Comparison of ENCODE assay signal across 10 cellular contexts in the genomic region with DNA sequence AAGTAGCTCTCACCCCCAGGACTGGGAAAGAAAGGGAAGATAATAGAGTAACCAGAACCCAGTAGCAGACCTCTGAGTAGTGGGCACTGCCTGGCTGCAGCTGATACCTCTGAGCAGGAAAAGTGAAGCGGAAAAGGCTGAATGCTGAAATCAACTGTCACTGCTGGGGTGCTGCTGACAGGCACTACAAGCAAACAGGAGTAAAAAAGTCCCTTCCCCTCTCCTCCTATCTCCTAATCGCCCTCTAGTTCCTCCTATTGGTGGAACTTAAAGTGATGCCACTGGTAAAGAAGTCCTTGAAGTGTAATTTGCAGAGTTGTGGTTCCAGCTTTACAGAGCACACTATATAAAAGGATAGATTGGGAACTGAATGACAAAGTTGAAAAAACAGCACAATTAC. TPM values are rescaled to one million over a fixed set of nuclear protein-coding genes. Genes with fewer than 3 reads are reported as not detected.
A peak's percentile ranks its signal among the peaks of the same experiment; 100 is the strongest.
DNase-seq lines count a peak whose midpoint lies in the region; ATAC-seq and TF ChIP-seq lines count a peak whose summit lies in the region.
"Had no signal": no experiment of that assay in that cellular context is flagged by ENCODE, and none has a peak within 500 bp of the region (broad histone marks: within the 10 kb centered on the region; RNA-seq: fewer than 3 reads in every experiment).

No MANE protein-coding gene starts in this region.

- H3K9me3 ChIP-seq in GM23248 (ENCODE audit: low read depth), result no peaks in the 10 kb centered on the region
- no peaks in the 10 kb centered on the region for H3K9me3 ChIP-seq in neural progenitor cell (ENCODE audit: low read depth)
- no peaks in the 10 kb centered on the region for H3K9me3 ChIP-seq in gastrocnemius medialis

- H4K20me1 ChIP-seq in GM23248 (ENCODE audit: insufficient read depth) (no peaks in the 10 kb centered on the region), neural progenitor cell (ENCODE audit: low read depth) (no peaks in the 10 kb centered on the region)

- intact Hi-C loops in activated T-helper 1 cell treated with anti-CD3 and anti-CD28 coated beads, Interleukin-12 subunit alpha, Interleukin-12 subunit beta, Interleukin-2, Interleukin-4 antibody, amounts not matched to agents 30 ng/mL and 10 ng/mL and 1 ng/mL, durations not matched to agents 14 hours and 24 hours and 36 hours (cut with micrococcal nuclease), result no loop called here
- intact Hi-C loops in gastrocnemius medialis (cut with DNase I; ENCODE audit: low total_unique reads), result loop anchor here (10.0 kb wide), 2 partner anchors 448 to 1088 kb away; partner anchors contain the start of gene CTSO

- no peaks in the 10 kb centered on the region for H3K79me2 ChIP-seq in GM23248 (ENCODE audit: insufficient read depth)
- no peaks in the 10 kb centered on the region for H3K79me2 ChIP-seq in neural progenitor cell (ENCODE audit: low read depth)

- TF ChIP-seq POLR2A in gastrocnemius medialis (IDR thresholded peaks at IDR 0.05), result no peak

- H2AFZ ChIP-seq in GM23248, result peak overlapping the region; percentile 58
- no peak overlapping the region for H2AFZ ChIP-seq in neural progenitor cell (replicated peaks)

- TF ChIP-seq CTCF in choroid plexus epithelial cell (conservative IDR thresholded peaks at IDR 0.05; ENCODE audit: low read depth, low read length) (peak; percentile 55), neural progenitor cell (IDR thresholded peaks at IDR 0.05) (peak; percentile 39), gastrocnemius medialis (IDR thresholded peaks at IDR 0.05 in 4 of 5, conservative IDR thresholded peaks at IDR 0.05 in 1 of 5) (no peak), omental fat pad (IDR thresholded peaks at IDR 0.05) (no peak)

- DNase-seq in GM23248 (peak; percentile 38), NCI-H446 treated with DMSO at 0.1 percent for 48 hours (lab: John Stamatoyannopoulos, UW) (peak; percentile 87), choroid plexus epithelial cell (ENCODE audit: low read depth) (peak; percentile 76), neural progenitor cell (ENCODE audit: low spot score) (peak; percentile 64), gastrocnemius medialis (no peak), omental fat pad (ENCODE audit: low spot score) (no peak)
- DNase-seq in activated T-helper 1 cell treated with anti-CD3 and anti-CD28 coated beads, Interleukin-12 subunit alpha, Interleukin-12 subunit beta, Interleukin-2, Interleukin-4 antibody, amounts not matched to agents 30 ng/mL and 10 ng/mL and 1 ng/mL, durations not matched to agents 14 hours and 24 hours and 36 hours (ENCODE audit: low spot score), result no peak
- no peak for DNase-seq in activated CD4-positive, alpha-beta T cell treated with anti-CD3 and anti-CD28 coated beads for 1 hour
- DNase-seq: natural killer cell, NCI-H510A treated with DMSO at 0.1 percent for 48 hours had no signal

- H3K27ac Mint-ChIP-seq in neural progenitor cell, result no peak overlapping the region
- no peak overlapping the region for H3K27ac Mint-ChIP-seq in activated T-helper 1 cell treated with anti-CD3 and anti-CD28 coated beads, Interleukin-12 subunit alpha, Interleukin-12 subunit beta, Interleukin-2, Interleukin-4 antibody, amounts not matched to agents 30 ng/mL and 10 ng/mL and 1 ng/mL, durations not matched to agents 14 hours and 24 hours and 36 hours
- H3K27ac Mint-ChIP-seq: natural killer cell had no signal

- H3K4me1 ChIP-seq in GM23248 (ENCODE audit: insufficient read depth), result peaks cover 4% of the 10 kb centered on the region
- no peaks in the 10 kb centered on the region for H3K4me1 ChIP-seq in neural progenitor cell
- no peaks in the 10 kb centered on the region for H3K4me1 ChIP-seq in gastrocnemius medialis

- H3K27me3 Mint-ChIP-seq in neural progenitor cell (ENCODE audit: insufficient read depth, low read depth), result no peaks in the 10 kb centered on the region
- H3K27me3 Mint-ChIP-seq in activated T-helper 1 cell treated with anti-CD3 and anti-CD28 coated beads, Interleukin-12 subunit alpha, Interleukin-12 subunit beta, Interleukin-2, Interleukin-4 antibody, amounts not matched to agents 30 ng/mL and 10 ng/mL and 1 ng/mL, durations not matched to agents 14 hours and 24 hours and 36 hours (ENCODE audit: insufficient read depth), result no peaks in the 10 kb centered on the region

- H3F3A ChIP-seq in GM23248 (ENCODE audit: insufficient read depth) (peaks cover 5% of the 10 kb centered on the region), neural progenitor cell (ENCODE audit: low read depth) (no peaks in the 10 kb centered on the region)

- 54 to 62% methylated on average over 2 of the region's 2 CpGs for WGBS in GM23248 (ENCODE audit: low coverage in 1 of 2, low lambda C conversion rate in 2 of 2, missing lambda C conversion rate in 2 of 2), 2 experiments

- no peak overlapping the region for H3K27ac ChIP-seq in GM23248
- H3K27ac ChIP-seq in neural progenitor cell, result no peak overlapping the region
- H3K27ac ChIP-seq in gastrocnemius medialis, result no peak overlapping the region

- no peaks in the 10 kb centered on the region for H3K36me3 ChIP-seq in GM23248 (ENCODE audit: low read depth)
- no peaks in the 10 kb centered on the region for H3K36me3 ChIP-seq in neural progenitor cell
- no peaks in the 10 kb centered on the region for H3K36me3 ChIP-seq in gastrocnemius medialis

- H3K9me2 ChIP-seq in GM23248 (ENCODE audit: insufficient read depth), result no peaks in the 10 kb centered on the region

- peaks cover 11% of the 10 kb centered on the region for H3K4me1 Mint-ChIP-seq in neural progenitor cell
- H3K4me1 Mint-ChIP-seq in activated T-helper 1 cell treated with anti-CD3 and anti-CD28 coated beads, Interleukin-12 subunit alpha, Interleukin-12 subunit beta, Interleukin-2, Interleukin-4 antibody, amounts not matched to agents 30 ng/mL and 10 ng/mL and 1 ng/mL, durations not matched to agents 14 hours and 24 hours and 36 hours (ENCODE audit: low read depth), result no peaks in the 10 kb centered on the region
- H3K4me1 Mint-ChIP-seq: natural killer cell had no signal

- ATAC-seq in gastrocnemius medialis (no peak), omental fat pad (ENCODE audit: low FRiP score) (no peak)
- ATAC-seq: natural killer cell had no signal

- H3K4me2 ChIP-seq in GM23248 (ENCODE audit: unreplicated experiment) (no peak overlapping the region), neural progenitor cell (no peak overlapping the region)

- H3K9ac ChIP-seq in GM23248 (no peak overlapping the region), neural progenitor cell (no peak overlapping the region)

- H3K27me3 ChIP-seq in GM23248 (replicated peaks; ENCODE audit: insufficient read depth), result no peaks in the 10 kb centered on the region
- H3K27me3 ChIP-seq in neural progenitor cell, result no peaks in the 10 kb centered on the region
- no peaks in the 10 kb centered on the region for H3K27me3 ChIP-seq in gastrocnemius medialis

- no peak overlapping the region for H3K4me3 ChIP-seq in GM23248
- no peak overlapping the region for H3K4me3 ChIP-seq in choroid plexus epithelial cell (ENCODE audit: low read depth, low read length)
- no peak overlapping the region for H3K4me3 ChIP-seq in neural progenitor cell
- H3K4me3 ChIP-seq in gastrocnemius medialis, result no peak overlapping the region

- no peaks in the 10 kb centered on the region for H3K36me3 Mint-ChIP-seq in neural progenitor cell
- no peaks in the 10 kb centered on the region for H3K36me3 Mint-ChIP-seq in activated T-helper 1 cell treated with anti-CD3 and anti-CD28 coated beads, Interleukin-12 subunit alpha, Interleukin-12 subunit beta, Interleukin-2, Interleukin-4 antibody, amounts not matched to agents 30 ng/mL and 10 ng/mL and 1 ng/mL, durations not matched to agents 14 hours and 24 hours and 36 hours (ENCODE audit: low read depth)
- H3K36me3 Mint-ChIP-seq: natural killer cell had no signal

- in situ Hi-C loops in GM23248 (cut with MboI), result no loop called here
- in situ Hi-C loops in gastrocnemius medialis (cut with MboI; ENCODE audit: low sequenced_read_pairs in 4 of 4), result loop anchor here in 3 of 4 donors (10.0 kb wide), 2 partner anchors 68 to 568 kb away; partner anchors contain the start of gene PDGFC (in 1 of the 3)

- H3K9me3 Mint-ChIP-seq in neural progenitor cell, result no peaks in the 10 kb centered on the region
- no peaks in the 10 kb centered on the region for H3K9me3 Mint-ChIP-seq in activated T-helper 1 cell treated with anti-CD3 and anti-CD28 coated beads, Interleukin-12 subunit alpha, Interleukin-12 subunit beta, Interleukin-2, Interleukin-4 antibody, amounts not matched to agents 30 ng/mL and 10 ng/mL and 1 ng/mL, durations not matched to agents 14 hours and 24 hours and 36 hours

- no peak overlapping the region for H3K4me3 Mint-ChIP-seq in neural progenitor cell
- no peak overlapping the region for H3K4me3 Mint-ChIP-seq in activated T-helper 1 cell treated with anti-CD3 and anti-CD28 coated beads, Interleukin-12 subunit alpha, Interleukin-12 subunit beta, Interleukin-2, Interleukin-4 antibody, amounts not matched to agents 30 ng/mL and 10 ng/mL and 1 ng/mL, durations not matched to agents 14 hours and 24 hours and 36 hours
- H3K4me3 Mint-ChIP-seq: natural killer cell had no signal

RNA-seq across cellular contexts. Expression of gene GLRB, which starts 32.8 kb away (rescaled TPM):
- 11.3 and 12.3 TPM in 2 replicates for total RNA-seq in GM23248 (2014; rRNA removed; shearing (Covaris generic))
- polyA plus RNA-seq in GM23248 (2016; fragmentation: Nextera tagmentation; extraction: Ambion mirVana), result 7.6 and 8.5 TPM in 2 replicates
- total RNA-seq in neural progenitor cell (ENCODE audit: low replicate concordance) (2.7 and 6.1 TPM in 2 replicates), gastrocnemius medialis (1 to 10 TPM in 2 of 4 donors, under 1 TPM in 2; 0.55 to 2.1 (median 1.4) TPM), omental fat pad (1 to 10 TPM in 3 of 4 donors, under 1 TPM in 1; 0.79 to 4.3 (median 3.0) TPM)
- total RNA-seq in activated T-helper 1 cell treated with anti-CD3 and anti-CD28 coated beads, Interleukin-12 subunit alpha, Interleukin-12 subunit beta, Interleukin-2, Interleukin-4 antibody, amounts not matched to agents 30 ng/mL and 10 ng/mL and 1 ng/mL, durations not matched to agents 14 hours and 24 hours and 36 hours, result not detected in 2 replicates
- total RNA-seq: natural killer cell had no signal

Comparison
In these comparisons a context has a peak if more than half of its experiments do, and no peak if none do; other contexts are left out.
1. DNase-seq: peak in GM23248 (single experiment), NCI-H446 treated with DMSO at 0.1 percent for 48 hours (single experiment), choroid plexus epithelial cell (single experiment) and neural progenitor cell (single experiment); none in activated T-helper 1 cell treated with anti-CD3 and anti-CD28 coated beads, Interleukin-12 subunit alpha, Interleukin-12 subunit beta, Interleukin-2, Interleukin-4 antibody, amounts not matched to agents 30 ng/mL and 10 ng/mL and 1 ng/mL, durations not matched to agents 14 hours and 24 hours and 36 hours (single experiment), gastrocnemius medialis (0 of 2), activated CD4-positive, alpha-beta T cell treated with anti-CD3 and anti-CD28 coated beads for 1 hour (single experiment) and omental fat pad (single experiment).
2. CTCF ChIP-seq: peak in choroid plexus epithelial cell (single experiment) and neural progenitor cell (single experiment); none in gastrocnemius medialis (0 of 5) and omental fat pad (0 of 3).